In genomic region chr10:68955786-68956532, GRCh38 we compare ENCODE assay signal across 1 cellular context.
A peak's percentile ranks its signal among the peaks of the same experiment; 100 is the strongest.
TF ChIP-seq lines count a peak whose summit lies in the region.

Gene DDX21, plus strand, starts transcription at chr10:68956170. Its CDS starts 56 bp downstream, at chr10:68956226.

TF ChIP-seq in HepG2, 621 proteins besides CTCF, POLR2A, EP300 and RAD21 (continued from another document and continues in another):
- TF ChIP-seq ZNF496 (CRISPR knock-in tag; IDR thresholded peaks at IDR 0.05; ENCODE audit: insufficient replicate concordance) = no peak
- peak; percentile 52; the same call in 1 of the 2 replicates for TF ChIP-seq MIER2 (CRISPR knock-in tag; IDR thresholded peaks at IDR 0.05)
- TF ChIP-seq GATAD1 (CRISPR knock-in tag; IDR thresholded peaks at IDR 0.05) = peak; percentile 96
- peak; percentile 94; the same call in 1 of the 2 replicates for TF ChIP-seq ELF4 (CRISPR knock-in tag; IDR thresholded peaks at IDR 0.05; ENCODE audit: borderline replicate concordance)
- TF ChIP-seq PHF5A (CRISPR knock-in tag; IDR thresholded peaks at IDR 0.05; ENCODE audit: low read depth, unreplicated experiment) = no peak
- 0 out of 2 replicates have a peak, but pooled peaks have one; percentile 46 for TF ChIP-seq ZNF33A (CRISPR knock-in tag; IDR thresholded peaks at IDR 0.05; ENCODE audit: borderline replicate concordance)
- peak; percentile 25; the same call in 1 of the 2 replicates for TF ChIP-seq ZNF773 (CRISPR knock-in tag; IDR thresholded peaks at IDR 0.05; ENCODE audit: borderline replicate concordance)
- peak; percentile 30; the same call in 1 of the 2 replicates for TF ChIP-seq FOSL2 (CRISPR knock-in tag; IDR thresholded peaks at IDR 0.05)
- 0 out of 2 replicates have a peak, but pooled peaks have one; percentile 62 for TF ChIP-seq HMGXB3 (CRISPR knock-in tag; IDR thresholded peaks at IDR 0.05; ENCODE audit: borderline replicate concordance)
- no peak for TF ChIP-seq POLR2AphosphoS2 (IDR thresholded peaks at IDR 0.05; ENCODE audit: low read depth, low read length)
- TF ChIP-seq ZNF563 (CRISPR knock-in tag; IDR thresholded peaks at IDR 0.05) = no peak; the same call in 1 of the 2 replicates
- peak; percentile 60; the same call in 1 of the 2 replicates for TF ChIP-seq HINFP (CRISPR knock-in tag; IDR thresholded peaks at IDR 0.05; ENCODE audit: low read depth)
- TF ChIP-seq CAMTA2 (CRISPR knock-in tag; IDR thresholded peaks at IDR 0.05; ENCODE audit: borderline replicate concordance) = peak; percentile 55
- TF ChIP-seq ZSCAN29 (CRISPR knock-in tag; conservative IDR thresholded peaks at IDR 0.05) = peak; percentile 90
- peak; percentile 28; the same call in 1 of the 2 replicates for TF ChIP-seq ZNF782 (CRISPR knock-in tag; IDR thresholded peaks at IDR 0.05; ENCODE audit: borderline replicate concordance)
- 0 out of 2 replicates have a peak, but pooled peaks have one; percentile 77 for TF ChIP-seq ATRX (CRISPR knock-in tag; IDR thresholded peaks at IDR 0.05; ENCODE audit: borderline replicate concordance)
- TF ChIP-seq FOXC1 (CRISPR knock-in tag; IDR thresholded peaks at IDR 0.05; ENCODE audit: borderline replicate concordance) = no peak
- TF ChIP-seq SOX6 (IDR thresholded peaks at IDR 0.05) = no peak
- peak; percentile 38; the same call in 1 of the 2 replicates for TF ChIP-seq SOX6 (CRISPR knock-in tag; IDR thresholded peaks at IDR 0.05)
- peak; percentile 93 for TF ChIP-seq TFDP2 (CRISPR knock-in tag; IDR thresholded peaks at IDR 0.05)
- peak; percentile 92 for TF ChIP-seq AGO2 (optimal IDR thresholded peaks at IDR 0.05; ENCODE audit: low read depth, low read length)
- peak; percentile 90 for TF ChIP-seq KDM5A (IDR thresholded peaks at IDR 0.05; ENCODE audit: borderline replicate concordance, low read length)
- peak; percentile 37; the same call in 1 of the 2 replicates for TF ChIP-seq ZNF367 (CRISPR knock-in tag; IDR thresholded peaks at IDR 0.05; ENCODE audit: borderline replicate concordance)
- TF ChIP-seq RELA (CRISPR knock-in tag; IDR thresholded peaks at IDR 0.05) = no peak; the same call in 1 of the 2 replicates
- TF ChIP-seq ASH2L (IDR thresholded peaks at IDR 0.05; ENCODE audit: insufficient read length, low read depth, low read length) = peak; percentile 92
- TF ChIP-seq CBX5 (CRISPR knock-in tag; IDR thresholded peaks at IDR 0.05; ENCODE audit: borderline replicate concordance) = no peak; the same call in 1 of the 2 replicates
- TF ChIP-seq ZNF749 (CRISPR knock-in tag; IDR thresholded peaks at IDR 0.05; ENCODE audit: borderline replicate concordance) = no peak
- no peak; the same call in 1 of the 2 replicates for TF ChIP-seq PRMT3 (CRISPR knock-in tag; IDR thresholded peaks at IDR 0.05; ENCODE audit: borderline replicate concordance, low read depth)
- TF ChIP-seq, protein P1, sequence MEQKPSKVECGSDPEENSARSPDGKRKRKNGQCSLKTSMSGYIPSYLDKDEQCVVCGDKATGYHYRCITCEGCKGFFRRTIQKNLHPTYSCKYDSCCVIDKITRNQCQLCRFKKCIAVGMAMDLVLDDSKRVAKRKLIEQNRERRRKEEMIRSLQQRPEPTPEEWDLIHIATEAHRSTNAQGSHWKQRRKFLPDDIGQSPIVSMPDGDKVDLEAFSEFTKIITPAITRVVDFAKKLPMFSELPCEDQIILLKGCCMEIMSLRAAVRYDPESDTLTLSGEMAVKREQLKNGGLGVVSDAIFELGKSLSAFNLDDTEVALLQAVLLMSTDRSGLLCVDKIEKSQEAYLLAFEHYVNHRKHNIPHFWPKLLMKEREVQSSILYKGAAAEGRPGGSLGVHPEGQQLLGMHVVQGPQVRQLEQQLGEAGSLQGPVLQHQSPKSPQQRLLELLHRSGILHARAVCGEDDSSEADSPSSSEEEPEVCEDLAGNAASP (CRISPR knock-in tag; IDR thresholded peaks at IDR 0.05; ENCODE audit: borderline replicate concordance) = peak; percentile 52
- TF ChIP-seq CCAR2 (optimal IDR thresholded peaks at IDR 0.05; ENCODE audit: low read depth, low read length) = no peak
- TF ChIP-seq E2F1 (CRISPR knock-in tag; IDR thresholded peaks at IDR 0.05) = no peak; the same call in 1 of the 2 replicates
- TF ChIP-seq ZNF530 (CRISPR knock-in tag; IDR thresholded peaks at IDR 0.05; ENCODE audit: low read depth) = no peak
- no peak for TF ChIP-seq MAFK (conservative IDR thresholded peaks at IDR 0.05 in 1 of 2, IDR thresholded peaks at IDR 0.05 in 1 of 2; ENCODE audit: low read length in 2 of 2)
- TF ChIP-seq ZNF614 (CRISPR knock-in tag; IDR thresholded peaks at IDR 0.05; ENCODE audit: borderline replicate concordance) = peak; percentile 61
- no peak for TF ChIP-seq ZBTB33 (CRISPR knock-in tag; IDR thresholded peaks at IDR 0.05)
- no peak for TF ChIP-seq ARNT (IDR thresholded peaks at IDR 0.05)
- TF ChIP-seq ZNF383 (CRISPR knock-in tag; IDR thresholded peaks at IDR 0.05; ENCODE audit: borderline replicate concordance) = peak; percentile 95
- peak; percentile 88 for TF ChIP-seq KMT2A (CRISPR knock-in tag; IDR thresholded peaks at IDR 0.05)
- peak in 1 of 2 experiments; percentile 71; a peak in 3 of 4 replicates for TF ChIP-seq HMGXB4 (CRISPR knock-in tag; IDR thresholded peaks at IDR 0.05; ENCODE audit: borderline replicate concordance in 1 of 2, low read depth in 1 of 2)
- no peak for TF ChIP-seq FOXP1 (IDR thresholded peaks at IDR 0.05)
- TF ChIP-seq FOXP1 (CRISPR knock-in tag; IDR thresholded peaks at IDR 0.05) = 0 out of 2 replicates have a peak, but pooled peaks have one; percentile 10
- TF ChIP-seq, protein P2, sequence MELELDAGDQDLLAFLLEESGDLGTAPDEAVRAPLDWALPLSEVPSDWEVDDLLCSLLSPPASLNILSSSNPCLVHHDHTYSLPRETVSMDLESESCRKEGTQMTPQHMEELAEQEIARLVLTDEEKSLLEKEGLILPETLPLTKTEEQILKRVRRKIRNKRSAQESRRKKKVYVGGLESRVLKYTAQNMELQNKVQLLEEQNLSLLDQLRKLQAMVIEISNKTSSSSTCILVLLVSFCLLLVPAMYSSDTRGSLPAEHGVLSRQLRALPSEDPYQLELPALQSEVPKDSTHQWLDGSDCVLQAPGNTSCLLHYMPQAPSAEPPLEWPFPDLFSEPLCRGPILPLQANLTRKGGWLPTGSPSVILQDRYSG (CRISPR knock-in tag; IDR thresholded peaks at IDR 0.05) = no peak
- TF ChIP-seq ZNF761 (CRISPR knock-in tag; conservative IDR thresholded peaks at IDR 0.05) = 0 out of 2 replicates have a peak, but pooled peaks have one; percentile 80
- peak; percentile 57; the same call in 1 of the 2 replicates for TF ChIP-seq ZNF264 (CRISPR knock-in tag; IDR thresholded peaks at IDR 0.05)
- TF ChIP-seq CENPT (CRISPR knock-in tag; IDR thresholded peaks at IDR 0.05; ENCODE audit: low read depth) = no peak
- peak; percentile 52; the same call in 1 of the 2 replicates for TF ChIP-seq NCOA2 (CRISPR knock-in tag; IDR thresholded peaks at IDR 0.05)
- TF ChIP-seq NPAS2 (CRISPR knock-in tag; IDR thresholded peaks at IDR 0.05; ENCODE audit: borderline replicate concordance) = no peak
- no peak for TF ChIP-seq ZNF737 (CRISPR knock-in tag; IDR thresholded peaks at IDR 0.05; ENCODE audit: borderline replicate concordance)
- 0 out of 2 replicates have a peak, but pooled peaks have one; percentile 33 for TF ChIP-seq CBFB (CRISPR knock-in tag; IDR thresholded peaks at IDR 0.05)
- no peak for TF ChIP-seq HMGA1 (CRISPR knock-in tag; conservative IDR thresholded peaks at IDR 0.05)
- TF ChIP-seq ZNF883 (CRISPR knock-in tag; IDR thresholded peaks at IDR 0.05; ENCODE audit: not compliant biosample characterization) = peak; percentile 73
- peak; percentile 95 for TF ChIP-seq CREM (IDR thresholded peaks at IDR 0.05)
- 0 out of 2 replicates have a peak, but pooled peaks have one; percentile 57 for TF ChIP-seq CREM (CRISPR knock-in tag; IDR thresholded peaks at IDR 0.05)
- no peak for TF ChIP-seq PHB2 (IDR thresholded peaks at IDR 0.05; ENCODE audit: partially characterized antibody)
- peak; percentile 97; the same call in 1 of the 2 replicates for TF ChIP-seq SIN3A (IDR thresholded peaks at IDR 0.05; ENCODE audit: borderline replicate concordance, low read depth, low read length)
- TF ChIP-seq PAF1 (CRISPR knock-in tag; IDR thresholded peaks at IDR 0.05) = no peak
- TF ChIP-seq, protein P3, sequence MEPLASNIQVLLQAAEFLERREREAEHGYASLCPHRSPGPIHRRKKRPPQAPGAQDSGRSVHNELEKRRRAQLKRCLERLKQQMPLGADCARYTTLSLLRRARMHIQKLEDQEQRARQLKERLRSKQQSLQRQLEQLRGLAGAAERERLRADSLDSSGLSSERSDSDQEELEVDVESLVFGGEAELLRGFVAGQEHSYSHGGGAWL (CRISPR knock-in tag; IDR thresholded peaks at IDR 0.05) = peak; percentile 65; the same call in 1 of the 2 replicates
